Comparison of ENCODE assay signal across 11 cellular contexts in genomic region chr4:140096921-140097320, GRCh38. TPM values are rescaled to one million over a fixed set of nuclear protein-coding genes. Genes with fewer than 3 reads are reported as not detected.
A peak's percentile ranks its signal among the peaks of the same experiment; 100 is the strongest.
DNase-seq lines count a peak whose midpoint lies in the region; ATAC-seq, FAIRE-seq and TF ChIP-seq lines count a peak whose summit lies in the region.
"Had no signal": no experiment of that assay in that cellular context is flagged by ENCODE, and none has a peak within 500 bp of the region (broad histone marks: within the 10 kb centered on the region; RNA-seq: fewer than 3 reads in every experiment).

No MANE protein-coding gene starts in this region.

- dilution Hi-C loops in endothelial cell of umbilical vein (cut with MboI; ENCODE audit: extremely low pct_ligation_motif_present, low sequenced_read_pairs): no loop called here

- H3K9me1 ChIP-seq in endothelial cell of umbilical vein (replicated peaks; ENCODE audit: control insufficient read depth, extremely low read depth, insufficient read depth, low read length): no peaks in the 10 kb centered on the region

- peaks cover 39 to 57% (median 50%) of the 10 kb centered on the region in 4 donors for H3K4me1 Mint-ChIP-seq in CD4-positive, alpha-beta memory T cell
- peaks cover 73% of the 10 kb centered on the region for H3K4me1 Mint-ChIP-seq in osteocyte (ENCODE audit: unreplicated experiment)

- no peak for DNase-seq in CD4-positive, alpha-beta memory T cell
- DNase-seq in NAMALWA (ENCODE audit: low spot score): peak; percentile 16
- no peak for DNase-seq in endothelial cell of umbilical vein (ENCODE audit: low read depth, low spot score)
- no peak for DNase-seq in osteocyte (ENCODE audit: extremely low spot score, unreplicated experiment)
- DNase-seq in DMS53 (lab: John Stamatoyannopoulos, UW): no peak
- no peak for DNase-seq in MV-4-11 (lab: John Stamatoyannopoulos, UW)
- DNase-seq: mucosa of descending colon, NCI-H2081 had no signal

- H3K36me3 ChIP-seq in CD4-positive, alpha-beta memory T cell (ENCODE audit: insufficient read depth, low read length): no peaks in the 10 kb centered on the region
- H3K36me3 ChIP-seq in endothelial cell of umbilical vein (ENCODE audit: control insufficient read depth in 2 of 2, extremely low read depth in 1 of 2, insufficient read depth in 2 of 2, low read length in 2 of 2): no peaks in the 10 kb centered on the region

- H3K79me2 ChIP-seq in endothelial cell of umbilical vein (ENCODE audit: control insufficient read depth, insufficient read depth, low read length): peaks cover 35% of the 10 kb centered on the region

- no TSS peak for BruUV-seq in endothelial cell of umbilical vein (replicated peaks; lab: Mats Ljungman, UMichigan)

- no peaks in the 10 kb centered on the region for H3K27me3 ChIP-seq in CD4-positive, alpha-beta memory T cell (ENCODE audit: insufficient read depth, low read length)
- no peaks in the 10 kb centered on the region for H3K27me3 ChIP-seq in endothelial cell of umbilical vein (ENCODE audit: control insufficient read depth in 2 of 2, insufficient read depth in 2 of 2, low read length in 2 of 2)

- no peaks in the 10 kb centered on the region for H4K20me1 ChIP-seq in endothelial cell of umbilical vein (replicated peaks; ENCODE audit: control insufficient read depth, extremely low read depth, insufficient read depth, low read length)

- no peaks in the 10 kb centered on the region for H3K27me3 Mint-ChIP-seq in CD4-positive, alpha-beta memory T cell
- H3K27me3 Mint-ChIP-seq in osteocyte (ENCODE audit: unreplicated experiment): no peaks in the 10 kb centered on the region

- peak overlapping the region; percentile 99 for H3K9ac ChIP-seq in endothelial cell of umbilical vein (replicated peaks; ENCODE audit: extremely low read depth, insufficient read depth, low read length)

- no peak overlapping the region for H3K4me3 ChIP-seq in CD4-positive, alpha-beta memory T cell (ENCODE audit: low read length in 2 of 2)
- no peak overlapping the region for H3K4me3 ChIP-seq in endothelial cell of umbilical vein (replicated peaks in 1 of 3; ENCODE audit: insufficient read depth in 1 of 3, low read depth in 1 of 3, low read length in 3 of 3)
- H3K4me3 ChIP-seq: mucosa of descending colon had no signal

- no peak overlapping the region for H2AFZ ChIP-seq in endothelial cell of umbilical vein (ENCODE audit: low read depth, low read length)

- CTCF ChIA-PET in CD4-positive, alpha-beta memory T cell (lab: Charles Lee; ENCODE audit: partially characterized antibody): interaction anchor here (1.5 kb wide), 1 partner anchor 41 kb away, joined by 4 read pairs; no protein-coding TSS in a partner anchor
- CTCF ChIA-PET in endothelial cell of umbilical vein (lab: Charles Lee): interaction anchor here (1.2 kb wide), 1 partner anchor 156 kb away, joined by 3 read pairs; no protein-coding TSS in a partner anchor

- H3K27ac ChIP-seq in CD4-positive, alpha-beta memory T cell (ENCODE audit: low read depth, low read length): no peak overlapping the region
- peak overlapping the region; percentile 100 for H3K27ac ChIP-seq in endothelial cell of umbilical vein (ENCODE audit: insufficient read depth, low read depth, low read length)

- peaks cover 0 to 2% of the 10 kb centered on the region in 2 donors for H3K36me3 Mint-ChIP-seq in CD4-positive, alpha-beta memory T cell
- no peaks in the 10 kb centered on the region for H3K36me3 Mint-ChIP-seq in osteocyte (ENCODE audit: unreplicated experiment)

- no peak for TF ChIP-seq POLR2A in endothelial cell of umbilical vein (IDR thresholded peaks at IDR 0.05; ENCODE audit: low read depth, low read length)

- H3K4me1 ChIP-seq in CD4-positive, alpha-beta memory T cell (ENCODE audit: insufficient read depth, low read length): peaks cover 48% of the 10 kb centered on the region
- H3K4me1 ChIP-seq in endothelial cell of umbilical vein (ENCODE audit: control insufficient read depth, extremely low read depth, insufficient read depth, low read length): peaks cover 93% of the 10 kb centered on the region

- POLR2A ChIA-PET in CD4-positive, alpha-beta memory T cell (lab: Charles Lee; ENCODE audit: partially characterized antibody): interaction anchor here (0.9 to 3.0 kb wide), 3 partner anchors 19 to 57 kb away, joined by 3 to 19 read pairs (median 3); partner anchors contain the start of gene MAML3
- POLR2A ChIA-PET in endothelial cell of umbilical vein (lab: Charles Lee): interaction anchor here (1.2 kb wide), 1 partner anchor 54 kb away, joined by 4 read pairs; no protein-coding TSS in a partner anchor

- no peaks in the 10 kb centered on the region for H3K9me3 Mint-ChIP-seq in CD4-positive, alpha-beta memory T cell
- no peaks in the 10 kb centered on the region for H3K9me3 Mint-ChIP-seq in osteocyte (ENCODE audit: unreplicated experiment)

- intact Hi-C loops in CD4-positive, alpha-beta memory T cell (cut with micrococcal nuclease): loop anchor here (1.0 to 5.0 kb wide), 2 partner anchors 45 to 55 kb away; no protein-coding TSS in a partner anchor
- intact Hi-C loops in endothelial cell of umbilical vein (cut with micrococcal nuclease): loop anchor here (1.0 to 10.0 kb wide), 4 partner anchors 54 to 1082 kb away; partner anchors contain the start of gene NOCT

- no peak for FAIRE-seq in endothelial cell of umbilical vein (lab: Jason Lieb, UNC)
- FAIRE-seq: endometrium had no signal

- no peaks in the 10 kb centered on the region for H3K9me3 ChIP-seq in CD4-positive, alpha-beta memory T cell (ENCODE audit: control insufficient read depth in 1 of 2, low read length in 2 of 2)
- no peaks in the 10 kb centered on the region for H3K9me3 ChIP-seq in endothelial cell of umbilical vein (replicated peaks; ENCODE audit: control insufficient read depth, insufficient read depth, low read length)
- H3K9me3 ChIP-seq: mucosa of descending colon had no signal

- peak overlapping the region; percentile 45 to 94 (median 93) for H3K27ac Mint-ChIP-seq in CD4-positive, alpha-beta memory T cell
- H3K27ac Mint-ChIP-seq in osteocyte (ENCODE audit: unreplicated experiment): peak overlapping the region; percentile 21

- ATAC-seq in HG03354 (IDR thresholded peaks at IDR 0.05; ENCODE audit: poor library complexity, severe bottlenecking, unreplicated experiment): no peak
- ATAC-seq in HG02981 (IDR thresholded peaks at IDR 0.05; ENCODE audit: unreplicated experiment): no peak
- ATAC-seq: mucosa of descending colon had no signal

- TF ChIP-seq CTCF in endothelial cell of umbilical vein (IDR thresholded peaks at IDR 0.05; ENCODE audit: extremely low read depth in 1 of 2, insufficient read depth in 1 of 2, low read depth in 1 of 2, low read length in 2 of 2): no peak
- TF ChIP-seq CTCF in osteocyte (IDR thresholded peaks at IDR 0.05): no peak

- H3K4me3 Mint-ChIP-seq in CD4-positive, alpha-beta memory T cell: peak overlapping the region in 1 of 8 donors; percentile 79
- H3K4me3 Mint-ChIP-seq in osteocyte (ENCODE audit: unreplicated experiment): no peak overlapping the region

- H3K4me2 ChIP-seq in endothelial cell of umbilical vein (ENCODE audit: insufficient read depth, low read length): peak overlapping the region; percentile 98

TF ChIP-seq in endothelial cell of umbilical vein, 7 proteins besides CTCF, POLR2A, EP300 and RAD21:
- no peak for TF ChIP-seq FOS (IDR thresholded peaks at IDR 0.05; ENCODE audit: borderline replicate concordance, insufficient read depth, low read length)
- no peak for TF ChIP-seq MYC (IDR thresholded peaks at IDR 0.05; ENCODE audit: low read depth, low read length)
- no peak for TF ChIP-seq JUN (IDR thresholded peaks at IDR 0.05; ENCODE audit: borderline replicate concordance, insufficient read depth, insufficient read length, low read depth)
- no peak for TF ChIP-seq EZH2 (IDR thresholded peaks at IDR 0.05; ENCODE audit: borderline replicate concordance, low read depth, low read length, severe bottlenecking)
- TF ChIP-seq, protein P1, sequence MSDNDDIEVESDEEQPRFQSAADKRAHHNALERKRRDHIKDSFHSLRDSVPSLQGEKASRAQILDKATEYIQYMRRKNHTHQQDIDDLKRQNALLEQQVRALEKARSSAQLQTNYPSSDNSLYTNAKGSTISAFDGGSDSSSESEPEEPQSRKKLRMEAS (IDR thresholded peaks at IDR 0.05; ENCODE audit: insufficient read depth, insufficient read length): no peak
- TF ChIP-seq GATA2 (IDR thresholded peaks at IDR 0.05; ENCODE audit: insufficient read depth, insufficient read length, low read depth, low read length): no peak
- TF ChIP-seq POLR2AphosphoS5 (IDR thresholded peaks at IDR 0.05; ENCODE audit: insufficient read depth, low read depth, low read length): no peak

RNA-seq across cellular contexts. Expression of gene MAML3, which starts 57.1 kb away (rescaled TPM):
- total RNA-seq in CD4-positive, alpha-beta memory T cell: 1 to 10 TPM; 2.9 to 3.7 TPM
- polyA plus RNA-seq in CD4-positive, alpha-beta memory T cell: under 1 TPM; 0.15 to 0.50 TPM
- 20.1 and 20.3 TPM in 2 replicates for total RNA-seq in endothelial cell of umbilical vein
- 13.1 and 14.0 TPM in 2 replicates for polyA plus RNA-seq in endothelial cell of umbilical vein
- polyA plus RNA-seq in endothelial cell of umbilical vein (2011; cell fraction: cytosol; rRNA removed): 11.6 TPM in 2 replicates
- 21.1 and 27.4 TPM in 2 replicates for polyA plus RNA-seq in endothelial cell of umbilical vein (2011; cell fraction: nucleus; rRNA removed)
- 8.1 and 10.2 TPM in 2 replicates for polyA plus RNA-seq in endothelial cell of umbilical vein (2012)
- polyA minus RNA-seq in endothelial cell of umbilical vein: 24.5 and 26.5 TPM in 2 replicates
- polyA minus RNA-seq in endothelial cell of umbilical vein (2011; cell fraction: cytosol; rRNA and poly(A)+ RNA removed): 1.1 TPM
- 55.7 and 61.8 TPM in 2 replicates for polyA minus RNA-seq in endothelial cell of umbilical vein (2011; cell fraction: nucleus; rRNA and poly(A)+ RNA removed)
- total RNA-seq in osteocyte: 8.0 and 8.2 TPM in 2 replicates
